8 cellular contexts compared by ENCODE assay signal in genomic region chr12:46372852-46373302, GRCh38. TPM values are rescaled to one million over a fixed set of nuclear protein-coding genes. Genes with fewer than 3 reads are reported as not detected.
DNase-seq lines count a peak whose midpoint lies in the region; ATAC-seq lines count a peak whose summit lies in the region.

No MANE protein-coding gene starts in this region.

- peaks cover 76% of the 10 kb centered on the region for H3K4me1 Mint-ChIP-seq in activated T-cell treated with anti-CD3 and anti-CD28 coated beads, Interleukin-2, amount 50 U/mL, for 72 hours (ENCODE audit: low read depth)

- peak overlapping the region; percentile 100 for H3K27ac Mint-ChIP-seq in activated T-cell treated with anti-CD3 and anti-CD28 coated beads, Interleukin-2, amount 50 U/mL, for 72 hours

- DNase-seq in SIG-M5 treated with dmso at 0.1 percent for 504 hours (lab: John Stamatoyannopoulos, UW; ENCODE audit: unreplicated experiment) (peak; percentile 52), SIG-M5 (lab: John Stamatoyannopoulos, UW) (no peak), retina (no peak), SKM-1 treated with dmso at 0.1 percent for 144 hours (lab: John Stamatoyannopoulos, UW; ENCODE audit: unreplicated experiment) (no peak)
- no peak for DNase-seq in activated T-cell treated with anti-CD3 and anti-CD28 coated beads, Interleukin-2, amount 50 U/mL, for 72 hours
- DNase-seq in stimulated activated naive CD8-positive, alpha-beta T cell treated with anti-CD3 and anti-CD28 coated beads, Interleukin-15, Interleukin-2, amounts not matched to agents 100 U/mL and 50 U/mL, for 24 hours: peak; percentile 22

- H3K27me3 ChIP-seq in iPS-15b (ENCODE audit: control insufficient read depth, insufficient read depth, low read length): peaks cover 19% of the 10 kb centered on the region

- H3K36me3 Mint-ChIP-seq in activated T-cell treated with anti-CD3 and anti-CD28 coated beads, Interleukin-2, amount 50 U/mL, for 72 hours (ENCODE audit: insufficient read depth in 2 of 2): peaks cover 19 to 41% of the 10 kb centered on the region in 2 donors

- peak overlapping the region; percentile 73 for H3K4me3 ChIP-seq in iPS-15b (ENCODE audit: low read depth, low read length)

- no peaks in the 10 kb centered on the region for H3K9me3 Mint-ChIP-seq in activated T-cell treated with anti-CD3 and anti-CD28 coated beads, Interleukin-2, amount 50 U/mL, for 72 hours

- H3K4me3 Mint-ChIP-seq in activated T-cell treated with anti-CD3 and anti-CD28 coated beads, Interleukin-2, amount 50 U/mL, for 72 hours: peak overlapping the region; percentile 99

- H3K9me3 ChIP-seq in iPS-15b (ENCODE audit: control insufficient read depth, insufficient read depth, low read length): no peaks in the 10 kb centered on the region

- no peak for ATAC-seq in activated T-cell treated with anti-CD3 and anti-CD28 coated beads, Interleukin-2, amount 50 U/mL, for 72 hours (replicated peaks in 1 of 2)
- ATAC-seq in stimulated activated naive CD8-positive, alpha-beta T cell treated with anti-CD3 and anti-CD28 coated beads, Interleukin-15, Interleukin-2, amounts not matched to agents 100 U/mL and 50 U/mL, for 24 hours: no peak
- ATAC-seq in HG03342 (IDR thresholded peaks at IDR 0.05; ENCODE audit: unreplicated experiment): no peak

- no peaks in the 10 kb centered on the region for H3K27me3 Mint-ChIP-seq in activated T-cell treated with anti-CD3 and anti-CD28 coated beads, Interleukin-2, amount 50 U/mL, for 72 hours (ENCODE audit: low read depth)

- peaks cover 13% of the 10 kb centered on the region for H3K36me3 ChIP-seq in iPS-15b (ENCODE audit: control insufficient read depth, insufficient read depth, low read length)

- peak overlapping the region; percentile 38 for H3K9ac ChIP-seq in iPS-15b (ENCODE audit: low read depth, low read length)

- peaks cover 9% of the 10 kb centered on the region for H3K4me1 ChIP-seq in iPS-15b (ENCODE audit: control insufficient read depth, insufficient read depth, low read length)

RNA-seq across cellular contexts. Expression of gene SLC38A2, which starts 0.3 kb away (rescaled TPM):
- 100 to 1,000 TPM; 481 to 496 TPM for total RNA-seq in activated T-cell treated with anti-CD3 and anti-CD28 coated beads, Interleukin-2, amount 50 U/mL, for 72 hours

Comparison
In these comparisons a context has a peak if more than half of its experiments do, and no peak if none do; other contexts are left out.
1. DNase-seq: peak in SIG-M5 treated with dmso at 0.1 percent for 504 hours (single experiment) and stimulated activated naive CD8-positive, alpha-beta T cell treated with anti-CD3 and anti-CD28 coated beads, Interleukin-15, Interleukin-2, amounts not matched to agents 100 U/mL and 50 U/mL, for 24 hours (single experiment); none in SIG-M5 (single experiment), activated T-cell treated with anti-CD3 and anti-CD28 coated beads, Interleukin-2, amount 50 U/mL, for 72 hours (0 of 2), retina (single experiment) and SKM-1 treated with dmso at 0.1 percent for 144 hours (single experiment).